Comparison of ENCODE assay signal across 1 cellular context in genomic region chr13:79765331-79765730, GRCh38.
TF ChIP-seq lines count a peak whose summit lies in the region.

No MANE protein-coding gene starts in this region.

TF ChIP-seq in H1, 55 proteins besides CTCF, POLR2A, EP300 and RAD21:
- TF ChIP-seq JUN (IDR thresholded peaks at IDR 0.05; ENCODE audit: low read depth, low read length), result no peak
- TF ChIP-seq KDM1A (IDR thresholded peaks at IDR 0.05; ENCODE audit: borderline replicate concordance, low read length), result no peak
- no peak for TF ChIP-seq CHD1 (IDR thresholded peaks at IDR 0.05; ENCODE audit: low read depth, low read length)
- no peak for TF ChIP-seq TBP (IDR thresholded peaks at IDR 0.05; ENCODE audit: low read depth, low read length)
- TF ChIP-seq MAFK (IDR thresholded peaks at IDR 0.05; ENCODE audit: low read depth, low read length), result no peak
- TF ChIP-seq TCF12 (IDR thresholded peaks at IDR 0.05; ENCODE audit: low read depth, low read length), result no peak
- no peak for TF ChIP-seq GTF2F1 (IDR thresholded peaks at IDR 0.05; ENCODE audit: borderline replicate concordance, low read depth, low read length)
- no peak for TF ChIP-seq JUND (IDR thresholded peaks at IDR 0.05; ENCODE audit: low read length)
- no peak for TF ChIP-seq CBX5 (IDR thresholded peaks at IDR 0.05; ENCODE audit: low read depth, low read length)
- TF ChIP-seq SIRT6 (IDR thresholded peaks at IDR 0.05; ENCODE audit: low read length), result no peak
- TF ChIP-seq TAF7 (optimal IDR thresholded peaks at IDR 0.05; ENCODE audit: borderline replicate concordance, low read depth, low read length), result no peak
- no peak for TF ChIP-seq SIX5 (IDR thresholded peaks at IDR 0.05; ENCODE audit: low read depth, low read length)
- no peak for TF ChIP-seq RFX5 (IDR thresholded peaks at IDR 0.05; ENCODE audit: borderline replicate concordance, low read depth, low read length)
- no peak for TF ChIP-seq BACH1 (IDR thresholded peaks at IDR 0.05; ENCODE audit: low read length)
- TF ChIP-seq ZNF274 (IDR thresholded peaks at IDR 0.05; ENCODE audit: borderline replicate concordance, extremely low read depth, low read length), result no peak
